In the genomic region with DNA sequence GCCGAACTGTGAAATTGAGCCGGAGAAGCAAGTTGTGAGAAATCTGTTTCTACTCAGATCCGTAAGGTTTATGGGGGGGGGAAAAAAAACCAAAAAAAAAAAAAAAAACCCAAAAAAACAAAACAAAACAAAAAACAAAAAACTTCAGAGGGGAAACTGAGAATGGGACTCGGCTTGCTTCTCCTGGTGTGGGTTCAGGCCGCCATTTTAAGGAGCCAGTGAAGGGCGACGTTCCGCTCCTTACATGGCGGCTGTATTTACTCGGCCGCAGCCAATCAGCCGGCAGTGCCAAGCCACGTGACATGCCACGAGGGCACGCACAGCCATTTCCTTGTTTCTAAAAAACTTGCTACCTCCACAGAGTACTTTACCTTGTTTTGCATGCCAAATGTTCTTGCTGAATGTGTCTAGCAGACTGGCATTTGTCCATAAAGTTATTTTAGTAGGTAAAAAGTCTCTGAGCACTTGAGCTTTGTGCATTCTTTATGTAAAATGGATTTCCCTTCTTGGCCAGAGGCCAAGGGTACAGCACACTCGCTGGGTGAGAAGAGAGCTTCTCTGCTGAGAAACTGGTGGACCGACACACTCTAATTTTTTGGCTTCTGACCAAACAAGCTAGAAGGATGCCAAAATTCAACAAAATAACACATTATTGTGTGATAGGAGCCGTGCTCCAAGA, we compare ENCODE assay signal across 8 cellular contexts.
DNase-seq lines count a peak whose midpoint lies in the region; ATAC-seq and TF ChIP-seq lines count a peak whose summit lies in the region.

No MANE protein-coding gene starts in this region.

- H3K4me3 Mint-ChIP-seq in stimulated activated effector memory CD8-positive, alpha-beta T cell treated with anti-CD3 and anti-CD28 coated beads, Interleukin-12 subunit alpha, Interleukin-12 subunit beta, amount 100 ng/mL, for 72 hours: no peak overlapping the region

- H3K27ac Mint-ChIP-seq in stimulated activated effector memory CD8-positive, alpha-beta T cell treated with anti-CD3 and anti-CD28 coated beads, Interleukin-12 subunit alpha, Interleukin-12 subunit beta, amount 100 ng/mL, for 72 hours: no peak overlapping the region

- no peaks in the 10 kb centered on the region for H3K36me3 Mint-ChIP-seq in stimulated activated effector memory CD8-positive, alpha-beta T cell treated with anti-CD3 and anti-CD28 coated beads, Interleukin-12 subunit alpha, Interleukin-12 subunit beta, amount 100 ng/mL, for 72 hours

- in situ Hi-C loops in G401 (cut with HindIII; ENCODE audit: low sequenced_read_pairs): no loop called here

- DNase-seq in G401 (ENCODE audit: low spot score) (peak; percentile 88), fibroblast of gingiva (ENCODE audit: low read depth) (peak; percentile 92), nucleus accumbens (lab: John Stamatoyannopoulos, UW) (peak in 55 of 56 donors; percentile 28 to 94 (median 85))
- no peak for DNase-seq in stimulated activated CD4-positive, alpha-beta T cell treated with anti-CD3 and anti-CD28 coated beads, Interleukin-4, amount 100 ng/mL, for 24 hours
- DNase-seq in stimulated activated effector memory CD8-positive, alpha-beta T cell treated with anti-CD3 and anti-CD28 coated beads, Interleukin-12 subunit alpha, Interleukin-12 subunit beta, amount 100 ng/mL, for 72 hours (ENCODE audit: low spot score in 2 of 2): no peak

- H3K4me1 Mint-ChIP-seq in stimulated activated effector memory CD8-positive, alpha-beta T cell treated with anti-CD3 and anti-CD28 coated beads, Interleukin-12 subunit alpha, Interleukin-12 subunit beta, amount 100 ng/mL, for 72 hours: peaks cover 4% of the 10 kb centered on the region

- no peaks in the 10 kb centered on the region for H3K9me3 Mint-ChIP-seq in stimulated activated effector memory CD8-positive, alpha-beta T cell treated with anti-CD3 and anti-CD28 coated beads, Interleukin-12 subunit alpha, Interleukin-12 subunit beta, amount 100 ng/mL, for 72 hours

- no peak for ATAC-seq in HG02642 (IDR thresholded peaks at IDR 0.05; ENCODE audit: poor library complexity, unreplicated experiment)
- no peak for ATAC-seq in HG02938 (IDR thresholded peaks at IDR 0.05; ENCODE audit: unreplicated experiment)
- ATAC-seq in stimulated activated effector memory CD8-positive, alpha-beta T cell treated with anti-CD3 and anti-CD28 coated beads, Interleukin-12 subunit alpha, Interleukin-12 subunit beta, amount 100 ng/mL, for 72 hours: no peak

TF ChIP-seq in PFSK-1, 5 proteins besides CTCF, POLR2A, EP300 and RAD21:
- TF ChIP-seq TAF1 (IDR thresholded peaks at IDR 0.05; ENCODE audit: borderline replicate concordance, insufficient read depth, low read length): 0 out of 2 replicates have a peak, but pooled peaks have one; percentile 38
- TF ChIP-seq, protein P1, sequence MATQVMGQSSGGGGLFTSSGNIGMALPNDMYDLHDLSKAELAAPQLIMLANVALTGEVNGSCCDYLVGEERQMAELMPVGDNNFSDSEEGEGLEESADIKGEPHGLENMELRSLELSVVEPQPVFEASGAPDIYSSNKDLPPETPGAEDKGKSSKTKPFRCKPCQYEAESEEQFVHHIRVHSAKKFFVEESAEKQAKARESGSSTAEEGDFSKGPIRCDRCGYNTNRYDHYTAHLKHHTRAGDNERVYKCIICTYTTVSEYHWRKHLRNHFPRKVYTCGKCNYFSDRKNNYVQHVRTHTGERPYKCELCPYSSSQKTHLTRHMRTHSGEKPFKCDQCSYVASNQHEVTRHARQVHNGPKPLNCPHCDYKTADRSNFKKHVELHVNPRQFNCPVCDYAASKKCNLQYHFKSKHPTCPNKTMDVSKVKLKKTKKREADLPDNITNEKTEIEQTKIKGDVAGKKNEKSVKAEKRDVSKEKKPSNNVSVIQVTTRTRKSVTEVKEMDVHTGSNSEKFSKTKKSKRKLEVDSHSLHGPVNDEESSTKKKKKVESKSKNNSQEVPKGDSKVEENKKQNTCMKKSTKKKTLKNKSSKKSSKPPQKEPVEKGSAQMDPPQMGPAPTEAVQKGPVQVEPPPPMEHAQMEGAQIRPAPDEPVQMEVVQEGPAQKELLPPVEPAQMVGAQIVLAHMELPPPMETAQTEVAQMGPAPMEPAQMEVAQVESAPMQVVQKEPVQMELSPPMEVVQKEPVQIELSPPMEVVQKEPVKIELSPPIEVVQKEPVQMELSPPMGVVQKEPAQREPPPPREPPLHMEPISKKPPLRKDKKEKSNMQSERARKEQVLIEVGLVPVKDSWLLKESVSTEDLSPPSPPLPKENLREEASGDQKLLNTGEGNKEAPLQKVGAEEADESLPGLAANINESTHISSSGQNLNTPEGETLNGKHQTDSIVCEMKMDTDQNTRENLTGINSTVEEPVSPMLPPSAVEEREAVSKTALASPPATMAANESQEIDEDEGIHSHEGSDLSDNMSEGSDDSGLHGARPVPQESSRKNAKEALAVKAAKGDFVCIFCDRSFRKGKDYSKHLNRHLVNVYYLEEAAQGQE (IDR thresholded peaks at IDR 0.05; ENCODE audit: insufficient read depth in 1 of 2, low read depth in 2 of 2, low read length in 2 of 2): no peak
- no peak for TF ChIP-seq SIN3A (IDR thresholded peaks at IDR 0.05; ENCODE audit: borderline replicate concordance, insufficient read depth, low read length)
- no peak for TF ChIP-seq FOXP2 (optimal IDR thresholded peaks at IDR 0.05; ENCODE audit: borderline replicate concordance, extremely low read depth, extremely low read length, insufficient read depth)
- TF ChIP-seq POLR2AphosphoS5 (IDR thresholded peaks at IDR 0.05; ENCODE audit: low read depth, low read length): no peak

Comparison
In these comparisons a context has a peak if more than half of its experiments do, and no peak if none do; other contexts are left out.
1. DNase-seq: peak in G401 (single experiment), fibroblast of gingiva (single experiment) and nucleus accumbens (55 of 56); none in stimulated activated CD4-positive, alpha-beta T cell treated with anti-CD3 and anti-CD28 coated beads, Interleukin-4, amount 100 ng/mL, for 24 hours (single experiment) and stimulated activated effector memory CD8-positive, alpha-beta T cell treated with anti-CD3 and anti-CD28 coated beads, Interleukin-12 subunit alpha, Interleukin-12 subunit beta, amount 100 ng/mL, for 72 hours (0 of 2).